Comparison of ENCODE assay signal across 10 cellular contexts in genomic region chr12:131833896-131834641, GRCh38. TPM values are rescaled to one million over a fixed set of nuclear protein-coding genes. Genes with fewer than 3 reads are reported as not detected.
DNase-seq lines count a peak whose midpoint lies in the region; ATAC-seq, FAIRE-seq and TF ChIP-seq lines count a peak whose summit lies in the region.
"Had no signal": no experiment of that assay in that cellular context is flagged by ENCODE, and none has a peak within 500 bp of the region (broad histone marks: within the 10 kb centered on the region; RNA-seq: fewer than 3 reads in every experiment).

No MANE protein-coding gene starts in this region.

- no peaks in the 10 kb centered on the region for H3K79me2 ChIP-seq in GM12878 (ENCODE audit: control insufficient read depth, insufficient read depth, low read length)

- no peak overlapping the region for H3K9ac ChIP-seq in GM12878 (ENCODE audit: control insufficient read depth, insufficient read depth, low read length)

- SMC1A ChIA-PET in GM12878 (lab: Charles Lee; ENCODE audit: uncharacterized antibody, unreplicated experiment), result no interaction called here

- H3K27me3 Mint-ChIP-seq in Caco-2 (ENCODE audit: insufficient read depth, unreplicated experiment) (no peaks in the 10 kb centered on the region), nephron (ENCODE audit: low read depth) (peaks cover 48% of the 10 kb centered on the region)
- peaks cover 23% of the 10 kb centered on the region for H3K27me3 Mint-ChIP-seq in activated CD4-positive, alpha-beta T cell treated with anti-CD3 and anti-CD28 coated beads, Interleukin-2, amount 10 ng/mL, durations not matched to agents 24 days and 14 days

- TF ChIP-seq RAD21 in GM12878 (IDR thresholded peaks at IDR 0.05; ENCODE audit: insufficient read depth, low read depth, low read length), result peak; percentile 53; the same call in 1 of the 2 replicates

- TF ChIP-seq POLR2A in GM12878 (IDR thresholded peaks at IDR 0.05; ENCODE audit: low read depth, low read length), result no peak

- H3K4me3 ChIP-seq in Caco-2 (ENCODE audit: low read depth, low read length) (no peak overlapping the region), HL-60 (replicated peaks; ENCODE audit: insufficient read depth, low read length) (no peak overlapping the region), GM12878 (no peak overlapping the region)

- H3K27me3 ChIP-seq in Caco-2 (replicated peaks; ENCODE audit: control insufficient read depth, insufficient read depth, low read length), result no peaks in the 10 kb centered on the region; the same call in 1 of the 2 replicates
- H3K27me3 ChIP-seq in HL-60 (ENCODE audit: insufficient read depth, poor library complexity, severe bottlenecking), result peaks cover 35% of the 10 kb centered on the region
- H3K27me3 ChIP-seq in GM12878 (replicated peaks in 1 of 2; ENCODE audit: control insufficient read depth in 2 of 2, insufficient read depth in 2 of 2, low read length in 1 of 2), result peaks cover 6 to 7% of the 10 kb centered on the region in 2 experiments

- TF ChIP-seq EP300 in GM12878 (IDR thresholded peaks at IDR 0.05; ENCODE audit: borderline replicate concordance in 1 of 2, control insufficient read depth in 1 of 2, low read depth in 2 of 2, low read length in 2 of 2), result no peak

- no peaks in the 10 kb centered on the region for H4K20me1 ChIP-seq in GM12878 (ENCODE audit: control insufficient read depth, insufficient read depth)

- CTCF ChIA-PET in Caco-2 (lab: Charles Lee) (no interaction called here), GM12878 (lab: Yijun Ruan, JAX) (no interaction called here)

- RAD21 ChIA-PET in GM12878 (lab: Charles Lee; ENCODE audit: unreplicated experiment), result no interaction called here

- no peak overlapping the region for H3K4me2 ChIP-seq in GM12878 (ENCODE audit: control insufficient read depth, insufficient read depth)

- H3K4me1 ChIP-seq in Caco-2 (peaks cover 25% of the 10 kb centered on the region), GM12878 (ENCODE audit: control insufficient read depth, insufficient read depth, low read length) (no peaks in the 10 kb centered on the region)

- BruUV-seq in Caco-2 (replicated peaks; lab: Mats Ljungman, UMichigan) (no TSS peak), GM12878 (replicated peaks; lab: Mats Ljungman, UMichigan) (no TSS peak)

- in situ Hi-C loops in GM12878 (cut with MboI), result no loop called here

- POLR2A ChIA-PET in Caco-2 (lab: Charles Lee), result no interaction called here
- POLR2A ChIA-PET in GM12878 (lab: Charles Lee), result no interaction called here

- H3K36me3 Mint-ChIP-seq in Caco-2 (ENCODE audit: insufficient read depth, unreplicated experiment), result no peaks in the 10 kb centered on the region
- H3K36me3 Mint-ChIP-seq in nephron (ENCODE audit: low read depth), result no peaks in the 10 kb centered on the region
- no peaks in the 10 kb centered on the region for H3K36me3 Mint-ChIP-seq in activated CD4-positive, alpha-beta T cell treated with anti-CD3 and anti-CD28 coated beads, Interleukin-2, amount 10 ng/mL, durations not matched to agents 24 days and 14 days (ENCODE audit: low read depth)

- H3K36me3 ChIP-seq in Caco-2 (ENCODE audit: control insufficient read depth, insufficient read depth, low read length) (no peaks in the 10 kb centered on the region), GM12878 (ENCODE audit: control insufficient read depth in 2 of 2, insufficient read depth in 2 of 2, low read length in 1 of 2) (no peaks in the 10 kb centered on the region)

- H3K9me3 ChIP-seq in Caco-2 (no peaks in the 10 kb centered on the region), GM12878 (replicated peaks; ENCODE audit: control insufficient read depth, insufficient read depth, low read length) (no peaks in the 10 kb centered on the region)

- H3K9me3 Mint-ChIP-seq in Caco-2 (ENCODE audit: unreplicated experiment) (no peaks in the 10 kb centered on the region), nephron (no peaks in the 10 kb centered on the region)
- H3K9me3 Mint-ChIP-seq in activated CD4-positive, alpha-beta T cell treated with anti-CD3 and anti-CD28 coated beads, Interleukin-2, amount 10 ng/mL, durations not matched to agents 24 days and 14 days, result no peaks in the 10 kb centered on the region

- no peak overlapping the region for H3K27ac Mint-ChIP-seq in Caco-2 (ENCODE audit: unreplicated experiment)
- H3K27ac Mint-ChIP-seq in nephron, result no peak overlapping the region
- no peak overlapping the region for H3K27ac Mint-ChIP-seq in activated CD4-positive, alpha-beta T cell treated with anti-CD3 and anti-CD28 coated beads, Interleukin-2, amount 10 ng/mL, durations not matched to agents 24 days and 14 days

- H3K4me3 Mint-ChIP-seq in Caco-2 (ENCODE audit: unreplicated experiment) (no peak overlapping the region), nephron (peak overlapping the region in 2 of 3 experiments; percentile 21 to 52)
- H3K4me3 Mint-ChIP-seq in activated CD4-positive, alpha-beta T cell treated with anti-CD3 and anti-CD28 coated beads, Interleukin-2, amount 10 ng/mL, durations not matched to agents 24 days and 14 days, result no peak overlapping the region

- FAIRE-seq in GM12878 (lab: Jason Lieb, UNC), result no peak

- ATAC-seq in GM12878 (no peak), GM19328 (IDR thresholded peaks at IDR 0.05; ENCODE audit: unreplicated experiment) (no peak)

- intact Hi-C loops in Caco-2 (cut with micrococcal nuclease; ENCODE audit: unreplicated experiment) (loop anchor here (2.0 to 5.0 kb wide), 4 partner anchors 27 to 227 kb away; partner anchors contain the start of genes EP400 and SFSWAP), GM12878 (cut with micrococcal nuclease; ENCODE audit: unreplicated experiment) (no loop called here)
- intact Hi-C loops in activated CD4-positive, alpha-beta T cell treated with anti-CD3 and anti-CD28 coated beads, Interleukin-2, amount 10 ng/mL, durations not matched to agents 24 days and 14 days (cut with micrococcal nuclease), result loop anchor here (5.0 kb wide), 1 partner anchor 113 kb away; the partner anchor contains the start of gene EP400

- 48% methylated on average over 19 of the region's 23 CpGs for WGBS in GM12878 (ENCODE audit: insufficient coverage, insufficient replicate concordance, low lambda C conversion rate, missing lambda C conversion rate)

- DNase-seq in Caco-2, result peak in 1 of 2 experiments; percentile 40
- no peak for DNase-seq in HL-60 (ENCODE audit: low read depth in 1 of 2, low spot score in 1 of 2)
- no peak for DNase-seq in GM12878 (ENCODE audit: low read depth, low spot score)
- DNase-seq in activated CD4-positive, alpha-beta T cell treated with anti-CD3 and anti-CD28 coated beads, Interleukin-2, amount 10 ng/mL, durations not matched to agents 24 days and 14 days, result no peak
- DNase-seq in NCI-H510A treated with DMSO at 0.1 percent for 48 hours (lab: John Stamatoyannopoulos, UW), result no peak
- DNase-seq in activated gamma-delta T cell treated with Interleukin-2 at 50 U/mL for 16 hours, result no peak
- DNase-seq: activated effector memory CD4-positive, alpha-beta T cell treated with anti-CD3 and anti-CD28 coated beads, Interleukin-2, amount 50 U/mL, for 16 hours; RPMI8226 had no signal

- H3K27ac ChIP-seq in HL-60 (replicated peaks) (no peak overlapping the region), GM12878 (ENCODE audit: control insufficient read depth, insufficient read depth) (no peak overlapping the region)

- no peak overlapping the region for H2AFZ ChIP-seq in GM12878 (ENCODE audit: control insufficient read depth, low read depth, low read length)

- peak; percentile 7 to 20 for TF ChIP-seq CTCF in Caco-2 (IDR thresholded peaks at IDR 0.05; ENCODE audit: insufficient read depth in 1 of 2, low read depth in 1 of 2, low read length in 1 of 2, severe bottlenecking in 1 of 2, unreplicated experiment in 1 of 2)
- TF ChIP-seq CTCF in HL-60 (IDR thresholded peaks at IDR 0.05; ENCODE audit: insufficient read depth, low read length), result peak; percentile 9
- peak; percentile 19 to 31 (median 23); a peak in 3 of 6 replicates for TF ChIP-seq CTCF in GM12878 (IDR thresholded peaks at IDR 0.05 in 2 of 3, conservative IDR thresholded peaks at IDR 0.05 in 1 of 3; ENCODE audit: control insufficient read depth in 2 of 3, extremely low read depth in 1 of 3, insufficient read depth in 1 of 3, low read depth in 3 of 3, low read length in 3 of 3)
- TF ChIP-seq CTCF in nephron (IDR thresholded peaks at IDR 0.05; ENCODE audit: unreplicated experiment in 3 of 3), result peak; percentile 25 to 42 (median 41)

- H3K4me1 Mint-ChIP-seq in Caco-2 (ENCODE audit: low read depth, unreplicated experiment) (no peaks in the 10 kb centered on the region), nephron (no peaks in the 10 kb centered on the region)
- H3K4me1 Mint-ChIP-seq in activated CD4-positive, alpha-beta T cell treated with anti-CD3 and anti-CD28 coated beads, Interleukin-2, amount 10 ng/mL, durations not matched to agents 24 days and 14 days, result peaks cover 5% of the 10 kb centered on the region

TF ChIP-seq in GM12878, 131 proteins besides CTCF, POLR2A, EP300 and RAD21:
- TF ChIP-seq PAX8 (IDR thresholded peaks at IDR 0.05) (no peak), GATAD2B (conservative IDR thresholded peaks at IDR 0.05; ENCODE audit: low read depth) (no peak), RAD51 (IDR thresholded peaks at IDR 0.05) (no peak), ZNF622 (IDR thresholded peaks at IDR 0.05) (no peak), SMC3 (IDR thresholded peaks at IDR 0.05; ENCODE audit: borderline replicate concordance, low read length) (peak; percentile 10; the same call in 1 of the 2 replicates), PAX5 (IDR thresholded peaks at IDR 0.05; ENCODE audit: borderline replicate concordance, low read depth, low read length) (no peak), POLR2AphosphoS5 (IDR thresholded peaks at IDR 0.05; ENCODE audit: low read length) (no peak)

RNA-seq across cellular contexts. Expression of gene MMP17, which starts 5.9 kb away (rescaled TPM):
- total RNA-seq in Caco-2 (2022), result 3.6 and 4.6 TPM in 2 replicates
- 2.1 and 2.5 TPM in 2 replicates for total RNA-seq in GM12878 (2013; cell fraction: nucleolus; rRNA removed)
- 0.28 TPM in 1 of 2 replicates, not detected in the other for total RNA-seq in GM12878 (2014; rRNA removed)
- total RNA-seq in GM12878 (2014; rRNA removed; fragmentation: Illumina TruSeq; extraction: Trizol), result not detected in 2 replicates
- 0.43 TPM in 1 of 2 replicates, not detected in the other for total RNA-seq in GM12878 (2021)
- polyA plus RNA-seq in GM12878 (2011; ENCODE audit: low read depth), result not detected
- 0.11 TPM in 1 of 2 replicates, not detected in the other for polyA plus RNA-seq in GM12878 (2011; rRNA removed)
- 0.25 and 0.31 TPM in 2 replicates for polyA plus RNA-seq in GM12878 (2011; cell fraction: cytosol; rRNA removed)
- polyA plus RNA-seq in GM12878 (2011; cell fraction: nucleus; rRNA removed), result 0.51 and 0.72 TPM in 2 replicates
- polyA plus RNA-seq in GM12878 (2012), result 0.11 and 0.56 TPM in 2 replicates
- polyA plus RNA-seq in GM12878 (2014; fragmentation: Illumina TruSeq; extraction: Trizol), result not detected in 2 replicates
- not detected for polyA plus RNA-seq in GM12878 (2014; fragmentation: Nextera tagmentation; extraction: Ambion mirVana)
- 0.23 and 0.84 TPM in 2 replicates for polyA plus RNA-seq in GM12878 (2014; rRNA removed)
- polyA plus RNA-seq in GM12878 (2016; fragmentation: Nextera tagmentation; extraction: Ambion mirVana), result not detected
- not detected in 2 replicates for polyA minus RNA-seq in GM12878 (2011; rRNA and poly(A)+ RNA removed)
- polyA minus RNA-seq in GM12878 (2011; cell fraction: cytosol; rRNA and poly(A)+ RNA removed), result not detected in 2 replicates
- polyA minus RNA-seq in GM12878 (2011; cell fraction: nucleus; rRNA and poly(A)+ RNA removed), result 0.48 TPM in 1 of 2 replicates, not detected in the other
- 0.52 and 0.89 TPM in 2 replicates for total RNA-seq in activated CD4-positive, alpha-beta T cell treated with anti-CD3 and anti-CD28 coated beads, Interleukin-2, amount 10 ng/mL, durations not matched to agents 24 days and 14 days

Comparison
In these comparisons a context has a peak if more than half of its experiments do, and no peak if none do; other contexts are left out.
1. H3K4me3 Mint-ChIP-seq: peak in nephron (2 of 3); none in Caco-2 (single experiment) and activated CD4-positive, alpha-beta T cell treated with anti-CD3 and anti-CD28 coated beads, Interleukin-2, amount 10 ng/mL, durations not matched to agents 24 days and 14 days (single experiment).
2. Peak in every context shown above with its lines, with median percentiles within 50 percentile points of each other: CTCF ChIP-seq.